In genomic region chr7:17039372-17039771, GRCh38 we compare ENCODE assay signal across 19 cellular contexts.
DNase-seq lines count a peak whose midpoint lies in the region; ATAC-seq and TF ChIP-seq lines count a peak whose summit lies in the region.
"Had no signal": no experiment of that assay in that cellular context is flagged by ENCODE, and none has a peak within 500 bp of the region (broad histone marks: within the 10 kb centered on the region; RNA-seq: fewer than 3 reads in every experiment).

No MANE protein-coding gene starts in this region.

- H3K4me3 ChIP-seq in SJSA1 (no peak overlapping the region), upper lobe of right lung (no peak overlapping the region)
- H3K4me3 ChIP-seq: A549 had no signal

- H3K27me3 ChIP-seq in SJSA1 (replicated peaks) = no peaks in the 10 kb centered on the region
- H3K27me3 ChIP-seq in upper lobe of right lung = no peaks in the 10 kb centered on the region

- peaks cover 58% of the 10 kb centered on the region for H3K4me1 Mint-ChIP-seq in mesothelial cell of epicardium

- no peak for ATAC-seq in upper lobe of right lung
- no peak for ATAC-seq in HG03025 (IDR thresholded peaks at IDR 0.05; ENCODE audit: low FRiP score, unreplicated experiment)
- ATAC-seq in SK-N-SH treated with all-trans-retinoic acid at 6 μM for 48 hours = no peak
- ATAC-seq in GM18909 (IDR thresholded peaks at IDR 0.05; ENCODE audit: poor library complexity, unreplicated experiment) = no peak
- ATAC-seq: A549 had no signal

- H3K36me3 ChIP-seq in SJSA1 = no peaks in the 10 kb centered on the region
- no peaks in the 10 kb centered on the region for H3K36me3 ChIP-seq in upper lobe of right lung

- no peaks in the 10 kb centered on the region for H3K27me3 Mint-ChIP-seq in mesothelial cell of epicardium (ENCODE audit: low read depth)

- no peak for TF ChIP-seq CTCF in C4-2B (conservative IDR thresholded peaks at IDR 0.05)
- no peak for TF ChIP-seq CTCF in mesothelial cell of epicardium (IDR thresholded peaks at IDR 0.05; ENCODE audit: unreplicated experiment)
- TF ChIP-seq CTCF in upper lobe of right lung (IDR thresholded peaks at IDR 0.05) = no peak

- H3K27ac Mint-ChIP-seq in mesothelial cell of epicardium = peak overlapping the region; percentile 96
- H3K27ac Mint-ChIP-seq: CD8-positive, alpha-beta memory T cell had no signal

- H3K27ac ChIP-seq in C4-2B = peak overlapping the region; percentile 57; the same call in 1 of the 2 replicates
- peak overlapping the region; percentile 88 for H3K27ac ChIP-seq in SJSA1
- peak overlapping the region; percentile 33 for H3K27ac ChIP-seq in upper lobe of right lung
- H3K27ac ChIP-seq: A549 had no signal

- peaks cover 4% of the 10 kb centered on the region for H3K9me3 Mint-ChIP-seq in mesothelial cell of epicardium
- H3K9me3 Mint-ChIP-seq: CD8-positive, alpha-beta memory T cell had no signal

- H3K4me1 ChIP-seq in SJSA1 (replicated peaks) (peaks cover 69% of the 10 kb centered on the region), upper lobe of right lung (peaks cover 51% of the 10 kb centered on the region)

- intact Hi-C loops in upper lobe of right lung (cut with DNase I) = no loop called here

- no peak overlapping the region for H3K4me3 Mint-ChIP-seq in mesothelial cell of epicardium
- H3K4me3 Mint-ChIP-seq: CD8-positive, alpha-beta memory T cell had no signal

- no peaks in the 10 kb centered on the region for H3K36me3 Mint-ChIP-seq in mesothelial cell of epicardium
- H3K36me3 Mint-ChIP-seq: CD8-positive, alpha-beta memory T cell had no signal

- no peaks in the 10 kb centered on the region for H3K9me3 ChIP-seq in SJSA1 (replicated peaks)
- H3K9me3 ChIP-seq in upper lobe of right lung = no peaks in the 10 kb centered on the region
- H3K9me3 ChIP-seq: A549 had no signal

- DNase-seq in SJSA1 (ENCODE audit: low read depth in 1 of 2, low spot score in 2 of 2) (peak in 1 of 2 experiments; percentile 43), mesothelial cell of epicardium (ENCODE audit: low spot score in 2 of 2, unreplicated experiment in 2 of 2) (no peak), upper lobe of right lung (no peak)
- DNase-seq: CD8-positive, alpha-beta memory T cell; EL; GF-D8; MM.1S; NCI-H1048; NCI-H1417 treated with DMSO at 0.1 percent for 48 hours; NCI-H187; NCI-H446 treated with DMSO at 0.1 percent for 48 hours; NCI-H526 treated with DMSO at 0.1 percent for 48 hours; OCI-M1; Right ventricle myocardium superior had no signal

TF ChIP-seq in SK-N-SH treated with all-trans-retinoic acid at 6 μM for 48 hours, 23 proteins besides CTCF, POLR2A, EP300 and RAD21:
- TF ChIP-seq CSRNP3 (CRISPR knock-in tag; IDR thresholded peaks at IDR 0.05) (no peak), GLIS3 (CRISPR knock-in tag; IDR thresholded peaks at IDR 0.05) (no peak), CSDC2 (CRISPR knock-in tag; IDR thresholded peaks at IDR 0.05) (no peak), ZNF70 (CRISPR knock-in tag; IDR thresholded peaks at IDR 0.05) (no peak), ZNF8 (CRISPR knock-in tag; IDR thresholded peaks at IDR 0.05) (no peak), RARB (CRISPR knock-in tag; IDR thresholded peaks at IDR 0.05) (no peak)

Comparison
In these comparisons a context has a peak if more than half of its experiments do, and no peak if none do; other contexts are left out.
1. H3K27ac ChIP-seq: peak in every context shown above with its lines; median percentile 88 in SJSA1; 57 in C4-2B; 33 in upper lobe of right lung.